In the genomic region with DNA sequence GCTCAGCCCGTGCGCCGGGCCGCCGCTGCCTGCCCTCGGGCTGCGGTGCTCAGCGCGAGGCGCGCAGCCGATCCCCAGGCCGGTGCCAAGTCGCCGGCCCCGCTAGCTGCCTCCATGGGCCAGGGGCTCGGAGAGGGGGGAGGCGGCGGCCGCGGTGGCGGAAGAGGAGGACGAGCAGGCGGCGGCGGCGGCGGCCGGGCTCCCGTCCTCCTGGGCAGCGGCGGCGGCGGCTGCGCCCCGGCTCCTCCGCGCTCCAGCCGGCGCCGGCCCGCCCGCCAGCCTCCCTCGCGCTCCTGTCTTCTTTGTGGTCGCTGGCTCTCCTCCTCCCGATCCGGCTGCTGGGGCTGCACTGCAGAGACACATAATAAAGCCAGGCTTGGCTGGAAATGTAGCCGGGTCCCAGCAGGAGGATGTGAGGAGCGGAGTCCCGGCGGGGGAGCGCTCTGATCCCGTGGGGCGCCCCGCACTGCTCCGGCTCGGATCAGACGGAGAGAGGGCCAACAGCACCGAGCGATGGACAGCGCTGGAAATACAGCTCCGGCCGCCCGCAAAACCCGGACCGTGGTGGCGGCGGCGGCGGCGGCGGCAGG, we compare ENCODE assay signal across 8 cellular contexts. TPM values are rescaled to one million over a fixed set of nuclear protein-coding genes. Genes with fewer than 3 reads are reported as not detected.
DNase-seq lines count a peak whose midpoint lies in the region; ATAC-seq, FAIRE-seq and TF ChIP-seq lines count a peak whose summit lies in the region.

No MANE protein-coding gene starts in this region.

- H3K4me1 ChIP-seq in aorta (ENCODE audit: control insufficient read depth in 1 of 2, insufficient read depth in 2 of 2, low read length in 2 of 2): no peaks in the 10 kb centered on the region

- CTCF ChIA-PET in activated CD4-positive, alpha-beta T cell treated with anti-CD3 and anti-CD28 coated beads for 36 hours (lab: Charles Lee): interaction anchor here (0.6 to 1.9 kb wide), 12 partner anchors 7 to 344 kb away, joined by 3 to 7 read pairs (median 4); partner anchors contain the start of gene CNEP1R1

- peak; percentile 53 for ATAC-seq in activated CD4-positive, alpha-beta T cell treated with anti-CD3 and anti-CD28 coated beads for 36 hours
- ATAC-seq in aorta (ENCODE audit: low FRiP score) (peak; percentile 57), HG03196 (IDR thresholded peaks at IDR 0.05; ENCODE audit: unreplicated experiment) (no peak)

- no peaks in the 10 kb centered on the region for H3K27me3 ChIP-seq in aorta (ENCODE audit: control insufficient read depth in 1 of 2, insufficient read depth in 2 of 2, low read length in 1 of 2)

- TF ChIP-seq CTCF in nephron progenitor cell (IDR thresholded peaks at IDR 0.05): no peak

- peak overlapping the region; percentile 53 for H3K4me3 Mint-ChIP-seq in activated CD4-positive, alpha-beta T cell treated with anti-CD3 and anti-CD28 coated beads for 36 hours
- H3K4me3 Mint-ChIP-seq in activated naive CD4-positive, alpha-beta T cell treated with anti-CD3 and anti-CD28 coated beads, Interleukin-2, amount 50 U/mL, for 24 hours: peak overlapping the region; percentile 70
- H3K4me3 Mint-ChIP-seq in nephron progenitor cell: peak overlapping the region; percentile 91

- no peaks in the 10 kb centered on the region for H3K9me3 Mint-ChIP-seq in activated CD4-positive, alpha-beta T cell treated with anti-CD3 and anti-CD28 coated beads for 36 hours (ENCODE audit: low read depth)
- H3K9me3 Mint-ChIP-seq in activated naive CD4-positive, alpha-beta T cell treated with anti-CD3 and anti-CD28 coated beads, Interleukin-2, amount 50 U/mL, for 24 hours: no peaks in the 10 kb centered on the region
- H3K9me3 Mint-ChIP-seq in nephron progenitor cell: no peaks in the 10 kb centered on the region

- peak overlapping the region; percentile 86 to 87 for H3K4me3 ChIP-seq in aorta (ENCODE audit: low read length in 2 of 2)

- no peaks in the 10 kb centered on the region for H3K36me3 ChIP-seq in aorta (ENCODE audit: control insufficient read depth in 1 of 2, insufficient read depth in 2 of 2, low read length in 1 of 2)

- H3K27ac ChIP-seq in aorta (ENCODE audit: low read depth in 1 of 2, low read length in 2 of 2): peak overlapping the region in 1 of 2 donors; percentile 22

- no peak for FAIRE-seq in frontal cortex (lab: Jason Lieb, UNC)

- peaks cover 5% of the 10 kb centered on the region for H3K4me1 Mint-ChIP-seq in activated CD4-positive, alpha-beta T cell treated with anti-CD3 and anti-CD28 coated beads for 36 hours
- peaks cover 12% of the 10 kb centered on the region for H3K4me1 Mint-ChIP-seq in activated naive CD4-positive, alpha-beta T cell treated with anti-CD3 and anti-CD28 coated beads, Interleukin-2, amount 50 U/mL, for 24 hours
- peaks cover 38% of the 10 kb centered on the region for H3K4me1 Mint-ChIP-seq in nephron progenitor cell

- POLR2A ChIA-PET in activated CD4-positive, alpha-beta T cell treated with anti-CD3 and anti-CD28 coated beads for 36 hours (lab: Charles Lee): no interaction called here

- DNase-seq in activated CD4-positive, alpha-beta T cell treated with anti-CD3 and anti-CD28 coated beads for 36 hours: peak; percentile 50
- DNase-seq in activated CD4-positive, alpha-beta T cell treated with anti-CD3 and anti-CD28 coated beads for 4 hours: no peak
- DNase-seq in NCI-H2227 treated with DMSO at 0.1 percent for 48 hours (lab: John Stamatoyannopoulos, UW) (peak; percentile 25), frontal cortex (ENCODE audit: low spot score in 2 of 2) (peak; percentile 84 to 88), nephron progenitor cell (peak; percentile 79), aorta (peak; percentile 86 to 92)

- H3K27ac Mint-ChIP-seq in activated CD4-positive, alpha-beta T cell treated with anti-CD3 and anti-CD28 coated beads for 36 hours: no peak overlapping the region
- no peak overlapping the region for H3K27ac Mint-ChIP-seq in activated naive CD4-positive, alpha-beta T cell treated with anti-CD3 and anti-CD28 coated beads, Interleukin-2, amount 50 U/mL, for 24 hours
- no peak overlapping the region for H3K27ac Mint-ChIP-seq in nephron progenitor cell

- intact Hi-C loops in activated CD4-positive, alpha-beta T cell treated with anti-CD3 and anti-CD28 coated beads for 36 hours (cut with DNase I, micrococcal nuclease): loop anchor here (5.0 kb wide), 4 partner anchors 65 to 575 kb away; partner anchors contain the start of gene CBLN1 (in 1 of the 2)
- intact Hi-C loops in aorta (cut with DNase I): loop anchor here (5.0 to 10.0 kb wide), 4 partner anchors 155 to 372 kb away; no protein-coding TSS in a partner anchor

- no peaks in the 10 kb centered on the region for H3K9me3 ChIP-seq in aorta (ENCODE audit: control insufficient read depth, low read length)

- peaks cover 39% of the 10 kb centered on the region for H3K27me3 Mint-ChIP-seq in activated CD4-positive, alpha-beta T cell treated with anti-CD3 and anti-CD28 coated beads for 36 hours
- peaks cover 29% of the 10 kb centered on the region for H3K27me3 Mint-ChIP-seq in activated naive CD4-positive, alpha-beta T cell treated with anti-CD3 and anti-CD28 coated beads, Interleukin-2, amount 50 U/mL, for 24 hours
- no peaks in the 10 kb centered on the region for H3K27me3 Mint-ChIP-seq in nephron progenitor cell (ENCODE audit: low read depth, poor library complexity)

- no peaks in the 10 kb centered on the region for H3K36me3 Mint-ChIP-seq in activated CD4-positive, alpha-beta T cell treated with anti-CD3 and anti-CD28 coated beads for 36 hours (ENCODE audit: low read depth)
- H3K36me3 Mint-ChIP-seq in activated naive CD4-positive, alpha-beta T cell treated with anti-CD3 and anti-CD28 coated beads, Interleukin-2, amount 50 U/mL, for 24 hours: no peaks in the 10 kb centered on the region
- H3K36me3 Mint-ChIP-seq in nephron progenitor cell (ENCODE audit: low read depth): no peaks in the 10 kb centered on the region

- WGBS in aorta, 2 donors: 0 to 1% methylated on average over 34 to 73 of the region's 73 CpGs

RNA-seq across cellular contexts. Expression of gene ZNF423, which starts 0.9 kb away (rescaled TPM):
- not detected for total RNA-seq in activated CD4-positive, alpha-beta T cell treated with anti-CD3 and anti-CD28 coated beads for 36 hours
- total RNA-seq in frontal cortex (7.3 TPM), aorta (10 to 100 TPM; 12.5 to 43.1 TPM)
- 1 to 10 TPM; 3.1 to 7.6 TPM for polyA plus RNA-seq in aorta

Comparison
In these comparisons a context has a peak if more than half of its experiments do, and no peak if none do; other contexts are left out.
1. DNase-seq: peak in activated CD4-positive, alpha-beta T cell treated with anti-CD3 and anti-CD28 coated beads for 36 hours (single experiment), NCI-H2227 treated with DMSO at 0.1 percent for 48 hours (single experiment), frontal cortex (2 of 2), nephron progenitor cell (single experiment) and aorta (2 of 2); none in activated CD4-positive, alpha-beta T cell treated with anti-CD3 and anti-CD28 coated beads for 4 hours (0 of 2).
2. Peak in every context shown above with its lines, with median percentiles within 50 percentile points of each other: H3K4me3 Mint-ChIP-seq.